ENCODE assay signal across 31 cellular contexts in genomic region chr6:139960676-139961075, GRCh38.
"Had no signal": no experiment of that assay in that cellular context is flagged by ENCODE, and none has a peak within 500 bp of the region (broad histone marks: within the 10 kb centered on the region; RNA-seq: fewer than 3 reads in every experiment).

No MANE protein-coding gene starts in this region.

- H3K27ac Mint-ChIP-seq: activated CD4-positive, alpha-beta memory T cell treated with anti-CD3 and anti-CD28 coated beads for 36 hours; activated naive CD4-positive, alpha-beta T cell treated with anti-CD3 and anti-CD28 coated beads, Interleukin-2, amount 10 ng/mL, durations not matched to agents 7 days and 5 days; activated naive CD8-positive, alpha-beta T cell treated with anti-CD3 and anti-CD28 coated beads, Interleukin-2, amount 10 ng/mL, durations not matched to agents 7 days and 5 days; activated T-helper 1 cell treated with anti-CD3 and anti-CD28 coated beads, Interleukin-12 subunit alpha, Interleukin-12 subunit beta, Interleukin-2, Interleukin-4 antibody, amounts not matched to agents 30 ng/mL and 10 ng/mL and 1 ng/mL, durations not matched to agents 14 hours and 24 hours and 36 hours; naive thymus-derived CD8-positive, alpha-beta T cell; neural progenitor cell; stimulated activated naive CD8-positive, alpha-beta T cell treated with anti-CD3 and anti-CD28 coated beads, Interleukin-15, Interleukin-2, amounts not matched to agents 100 ng/mL and 50 ng/mL, for 24 hours; type B pancreatic cell had no signal

- H3K36me3 ChIP-seq: ascending aorta, brain microvascular endothelial cell, heart right ventricle, left lung, lower lobe of right lung, neural progenitor cell, thoracic aorta, WERI-Rb-1 had no signal

- DNase-seq: activated CD4-positive, alpha-beta memory T cell treated with anti-CD3 and anti-CD28 coated beads for 36 hours; activated CD4-positive, alpha-beta T cell treated with anti-CD3 and anti-CD28 coated beads for 48 hours; activated CD8-positive, alpha-beta memory T cell treated with anti-CD3 and anti-CD28 coated beads, Interleukin-2, amount 50 U/mL, for 4 hours; activated effector memory CD4-positive, alpha-beta T cell treated with anti-CD3 and anti-CD28 coated beads, Interleukin-2, amount 50 U/mL, for 16 hours; activated naive CD4-positive, alpha-beta T cell treated with anti-CD3 and anti-CD28 coated beads, Interleukin-2, amount 10 ng/mL, durations not matched to agents 7 days and 5 days; activated naive CD8-positive, alpha-beta T cell treated with anti-CD3 and anti-CD28 coated beads, Interleukin-2, amount 10 ng/mL, durations not matched to agents 7 days and 5 days; activated T-cell treated with anti-CD3 and anti-CD28 coated beads, Interleukin-2, amount 50 U/mL, for 1 hour; brain microvascular endothelial cell; caudate nucleus; foreskin fibroblast; heart right ventricle; kidney glomerular epithelial cell; left lung; lower lobe of right lung; mesenchymal stem cell; naive thymus-derived CD8-positive, alpha-beta T cell; occipital lobe; stimulated activated CD4-positive, alpha-beta T cell treated with anti-CD3 and anti-CD28 coated beads, Interleukin-12 subunit alpha, Interleukin-12 subunit beta, amount 100 ng/mL, for 4 hours; stimulated activated CD4-positive, alpha-beta T cell treated with anti-CD3 and anti-CD28 coated beads, Interleukin-4, amount 100 ng/mL, for 1 hour; WERI-Rb-1 had no signal

- H2AFZ ChIP-seq: neural progenitor cell had no signal

- H3K4me3 Mint-ChIP-seq: activated CD4-positive, alpha-beta memory T cell treated with anti-CD3 and anti-CD28 coated beads for 36 hours; activated naive CD4-positive, alpha-beta T cell treated with anti-CD3 and anti-CD28 coated beads, Interleukin-2, amount 10 ng/mL, durations not matched to agents 7 days and 5 days; activated naive CD8-positive, alpha-beta T cell treated with anti-CD3 and anti-CD28 coated beads, Interleukin-2, amount 10 ng/mL, durations not matched to agents 7 days and 5 days; activated T-helper 1 cell treated with anti-CD3 and anti-CD28 coated beads, Interleukin-12 subunit alpha, Interleukin-12 subunit beta, Interleukin-2, Interleukin-4 antibody, amounts not matched to agents 30 ng/mL and 10 ng/mL and 1 ng/mL, durations not matched to agents 14 hours and 24 hours and 36 hours; naive thymus-derived CD8-positive, alpha-beta T cell; neural progenitor cell; stimulated activated naive CD8-positive, alpha-beta T cell treated with anti-CD3 and anti-CD28 coated beads, Interleukin-15, Interleukin-2, amounts not matched to agents 100 ng/mL and 50 ng/mL, for 24 hours; type B pancreatic cell had no signal

- H3K27ac ChIP-seq: ascending aorta, brain microvascular endothelial cell, heart right ventricle, left lung, lower lobe of right lung, neural progenitor cell, skin epidermis, thoracic aorta, WERI-Rb-1 had no signal

- H3K36me3 Mint-ChIP-seq: activated CD4-positive, alpha-beta memory T cell treated with anti-CD3 and anti-CD28 coated beads for 36 hours; activated naive CD4-positive, alpha-beta T cell treated with anti-CD3 and anti-CD28 coated beads, Interleukin-2, amount 10 ng/mL, durations not matched to agents 7 days and 5 days; activated naive CD8-positive, alpha-beta T cell treated with anti-CD3 and anti-CD28 coated beads, Interleukin-2, amount 10 ng/mL, durations not matched to agents 7 days and 5 days had no signal

- H3K27me3 ChIP-seq: ascending aorta, brain microvascular endothelial cell, heart right ventricle, left lung, neural progenitor cell had no signal

- H3K9me3 ChIP-seq: ascending aorta, left lung, lower lobe of right lung, thoracic aorta had no signal

- H3K4me2 ChIP-seq: neural progenitor cell had no signal

- FAIRE-seq: endothelial cell of umbilical vein had no signal

- H3K4me3 ChIP-seq: ascending aorta, heart right ventricle, left lung, lower lobe of right lung, neural progenitor cell, skin epidermis, thoracic aorta had no signal

- H3K9me3 Mint-ChIP-seq: activated CD4-positive, alpha-beta memory T cell treated with anti-CD3 and anti-CD28 coated beads for 36 hours; activated naive CD4-positive, alpha-beta T cell treated with anti-CD3 and anti-CD28 coated beads, Interleukin-2, amount 10 ng/mL, durations not matched to agents 7 days and 5 days; activated naive CD8-positive, alpha-beta T cell treated with anti-CD3 and anti-CD28 coated beads, Interleukin-2, amount 10 ng/mL, durations not matched to agents 7 days and 5 days; activated T-helper 1 cell treated with anti-CD3 and anti-CD28 coated beads, Interleukin-12 subunit alpha, Interleukin-12 subunit beta, Interleukin-2, Interleukin-4 antibody, amounts not matched to agents 30 ng/mL and 10 ng/mL and 1 ng/mL, durations not matched to agents 14 hours and 24 hours and 36 hours; stimulated activated naive CD8-positive, alpha-beta T cell treated with anti-CD3 and anti-CD28 coated beads, Interleukin-15, Interleukin-2, amounts not matched to agents 100 ng/mL and 50 ng/mL, for 24 hours had no signal

- ATAC-seq: activated CD4-positive, CD25-positive, alpha-beta regulatory T cell treated with anti-CD3 and anti-CD28 coated beads, Interleukin-2, amount 50 U/mL, for 24 hours; esophagus mucosa; heart right ventricle; left lung; lower lobe of right lung; naive thymus-derived CD8-positive, alpha-beta T cell; sciatic nerve had no signal

- H3K27me3 Mint-ChIP-seq: activated naive CD4-positive, alpha-beta T cell treated with anti-CD3 and anti-CD28 coated beads, Interleukin-2, amount 10 ng/mL, durations not matched to agents 7 days and 5 days; type B pancreatic cell had no signal

- H3K4me1 Mint-ChIP-seq: activated naive CD4-positive, alpha-beta T cell treated with anti-CD3 and anti-CD28 coated beads, Interleukin-2, amount 10 ng/mL, durations not matched to agents 7 days and 5 days; activated naive CD8-positive, alpha-beta T cell treated with anti-CD3 and anti-CD28 coated beads, Interleukin-2, amount 10 ng/mL, durations not matched to agents 7 days and 5 days; naive thymus-derived CD8-positive, alpha-beta T cell had no signal
